Comparison of ENCODE assay signal across 2 cellular contexts in genomic region chr15:65304393-65305143, GRCh38.
TF ChIP-seq lines count a peak whose summit lies in the region.

RNU5B-1 (plus strand) TSS chr15:65304677.

TF ChIP-seq in HEK293T, 16 proteins besides CTCF, POLR2A, EP300 and RAD21 (continued from another document):
- TF ChIP-seq, protein P1, sequence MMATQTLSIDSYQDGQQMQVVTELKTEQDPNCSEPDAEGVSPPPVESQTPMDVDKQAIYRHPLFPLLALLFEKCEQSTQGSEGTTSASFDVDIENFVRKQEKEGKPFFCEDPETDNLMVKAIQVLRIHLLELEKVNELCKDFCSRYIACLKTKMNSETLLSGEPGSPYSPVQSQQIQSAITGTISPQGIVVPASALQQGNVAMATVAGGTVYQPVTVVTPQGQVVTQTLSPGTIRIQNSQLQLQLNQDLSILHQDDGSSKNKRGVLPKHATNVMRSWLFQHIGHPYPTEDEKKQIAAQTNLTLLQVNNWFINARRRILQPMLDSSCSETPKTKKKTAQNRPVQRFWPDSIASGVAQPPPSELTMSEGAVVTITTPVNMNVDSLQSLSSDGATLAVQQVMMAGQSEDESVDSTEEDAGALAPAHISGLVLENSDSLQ (IDR thresholded peaks at IDR 0.05), result peak; percentile 71
- TF ChIP-seq ZNF384 (IDR thresholded peaks at IDR 0.05) (peak; percentile 79), L3MBTL2 (conservative IDR thresholded peaks at IDR 0.05) (peak; percentile 81), LEF1 (IDR thresholded peaks at IDR 0.05; ENCODE audit: borderline replicate concordance) (peak; percentile 93), BHLHE40 (IDR thresholded peaks at IDR 0.05; ENCODE audit: borderline replicate concordance) (peak; percentile 76), FOXA1 (IDR thresholded peaks at IDR 0.05) (no peak), SP1 (IDR thresholded peaks at IDR 0.05) (no peak)

TF ChIP-seq in SK-N-SH, 30 proteins besides CTCF, POLR2A, EP300 and RAD21 (continued from another document):
- TF ChIP-seq, protein P2, sequence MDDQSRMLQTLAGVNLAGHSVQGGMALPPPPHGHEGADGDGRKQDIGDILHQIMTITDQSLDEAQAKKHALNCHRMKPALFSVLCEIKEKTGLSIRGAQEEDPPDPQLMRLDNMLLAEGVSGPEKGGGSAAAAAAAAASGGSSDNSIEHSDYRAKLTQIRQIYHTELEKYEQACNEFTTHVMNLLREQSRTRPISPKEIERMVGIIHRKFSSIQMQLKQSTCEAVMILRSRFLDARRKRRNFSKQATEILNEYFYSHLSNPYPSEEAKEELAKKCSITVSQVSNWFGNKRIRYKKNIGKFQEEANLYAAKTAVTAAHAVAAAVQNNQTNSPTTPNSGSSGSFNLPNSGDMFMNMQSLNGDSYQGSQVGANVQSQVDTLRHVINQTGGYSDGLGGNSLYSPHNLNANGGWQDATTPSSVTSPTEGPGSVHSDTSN (IDR thresholded peaks at IDR 0.05), result peak; percentile 76
- TF ChIP-seq SIN3A (IDR thresholded peaks at IDR 0.05; ENCODE audit: borderline replicate concordance, low read depth, low read length) (peak; percentile 100), MAX (IDR thresholded peaks at IDR 0.05; ENCODE audit: low read depth) (no peak), FOXM1 (IDR thresholded peaks at IDR 0.05; ENCODE audit: low read depth) (no peak; the same call in 1 of the 2 replicates), TAF1 (IDR thresholded peaks at IDR 0.05; ENCODE audit: borderline replicate concordance, low read depth, low read length) (peak; percentile 72), POLR2AphosphoS5 (IDR thresholded peaks at IDR 0.05; ENCODE audit: low read depth, low read length) (peak; percentile 100), FOSL2 (IDR thresholded peaks at IDR 0.05; ENCODE audit: borderline replicate concordance, low read depth) (peak; percentile 48; the same call in 1 of the 2 replicates), MEF2A (IDR thresholded peaks at IDR 0.05; ENCODE audit: borderline replicate concordance, low read depth) (peak; percentile 37; the same call in 1 of the 2 replicates), MXI1 (IDR thresholded peaks at IDR 0.05; ENCODE audit: low read depth, low read length) (0 out of 2 replicates have a peak, but pooled peaks have one; percentile 17), USF2 (IDR thresholded peaks at IDR 0.05; ENCODE audit: borderline replicate concordance, low read depth, low read length) (no peak), TEAD4 (IDR thresholded peaks at IDR 0.05; ENCODE audit: borderline replicate concordance, insufficient read depth) (peak; percentile 86; the same call in 1 of the 2 replicates), RCOR1 (IDR thresholded peaks at IDR 0.05; ENCODE audit: low read length) (peak; percentile 40; the same call in 1 of the 2 replicates), GABPA (IDR thresholded peaks at IDR 0.05; ENCODE audit: low read depth) (peak; percentile 25), NRF1 (IDR thresholded peaks at IDR 0.05; ENCODE audit: low read depth, low read length) (no peak), JUND (IDR thresholded peaks at IDR 0.05) (peak; percentile 89), GATA2 (CRISPR knock-in tag; IDR thresholded peaks at IDR 0.05) (no peak; the same call in 1 of the 2 replicates), RFX5 (IDR thresholded peaks at IDR 0.05; ENCODE audit: low read length) (no peak), YY1 (IDR thresholded peaks at IDR 0.05; ENCODE audit: low read depth) (peak; percentile 57; the same call in 1 of the 2 replicates), FOXJ3 (CRISPR knock-in tag; IDR thresholded peaks at IDR 0.05) (no peak), SMC3 (IDR thresholded peaks at IDR 0.05; ENCODE audit: low read depth, low read length) (peak; percentile 29; the same call in 1 of the 2 replicates), NFIC (IDR thresholded peaks at IDR 0.05; ENCODE audit: borderline replicate concordance) (peak; percentile 60), USF1 (IDR thresholded peaks at IDR 0.05; ENCODE audit: borderline replicate concordance, low read depth) (no peak), TCF12 (IDR thresholded peaks at IDR 0.05) (peak; percentile 66), EZH2phosphoT487 (IDR thresholded peaks at IDR 0.05; ENCODE audit: borderline replicate concordance, low read depth) (no peak), RXRA (IDR thresholded peaks at IDR 0.05; ENCODE audit: borderline replicate concordance, low read depth) (peak; percentile 53; the same call in 1 of the 2 replicates), ELF1 (IDR thresholded peaks at IDR 0.05) (peak; percentile 49), CHD2 (IDR thresholded peaks at IDR 0.05; ENCODE audit: low read length, partially characterized antibody) (peak; percentile 82)
- TF ChIP-seq, protein P3, sequence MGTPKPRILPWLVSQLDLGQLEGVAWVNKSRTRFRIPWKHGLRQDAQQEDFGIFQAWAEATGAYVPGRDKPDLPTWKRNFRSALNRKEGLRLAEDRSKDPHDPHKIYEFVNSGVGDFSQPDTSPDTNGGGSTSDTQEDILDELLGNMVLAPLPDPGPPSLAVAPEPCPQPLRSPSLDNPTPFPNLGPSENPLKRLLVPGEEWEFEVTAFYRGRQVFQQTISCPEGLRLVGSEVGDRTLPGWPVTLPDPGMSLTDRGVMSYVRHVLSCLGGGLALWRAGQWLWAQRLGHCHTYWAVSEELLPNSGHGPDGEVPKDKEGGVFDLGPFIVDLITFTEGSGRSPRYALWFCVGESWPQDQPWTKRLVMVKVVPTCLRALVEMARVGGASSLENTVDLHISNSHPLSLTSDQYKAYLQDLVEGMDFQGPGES (IDR thresholded peaks at IDR 0.05; ENCODE audit: low read depth, low read length), result no peak
- TF ChIP-seq, protein P4, sequence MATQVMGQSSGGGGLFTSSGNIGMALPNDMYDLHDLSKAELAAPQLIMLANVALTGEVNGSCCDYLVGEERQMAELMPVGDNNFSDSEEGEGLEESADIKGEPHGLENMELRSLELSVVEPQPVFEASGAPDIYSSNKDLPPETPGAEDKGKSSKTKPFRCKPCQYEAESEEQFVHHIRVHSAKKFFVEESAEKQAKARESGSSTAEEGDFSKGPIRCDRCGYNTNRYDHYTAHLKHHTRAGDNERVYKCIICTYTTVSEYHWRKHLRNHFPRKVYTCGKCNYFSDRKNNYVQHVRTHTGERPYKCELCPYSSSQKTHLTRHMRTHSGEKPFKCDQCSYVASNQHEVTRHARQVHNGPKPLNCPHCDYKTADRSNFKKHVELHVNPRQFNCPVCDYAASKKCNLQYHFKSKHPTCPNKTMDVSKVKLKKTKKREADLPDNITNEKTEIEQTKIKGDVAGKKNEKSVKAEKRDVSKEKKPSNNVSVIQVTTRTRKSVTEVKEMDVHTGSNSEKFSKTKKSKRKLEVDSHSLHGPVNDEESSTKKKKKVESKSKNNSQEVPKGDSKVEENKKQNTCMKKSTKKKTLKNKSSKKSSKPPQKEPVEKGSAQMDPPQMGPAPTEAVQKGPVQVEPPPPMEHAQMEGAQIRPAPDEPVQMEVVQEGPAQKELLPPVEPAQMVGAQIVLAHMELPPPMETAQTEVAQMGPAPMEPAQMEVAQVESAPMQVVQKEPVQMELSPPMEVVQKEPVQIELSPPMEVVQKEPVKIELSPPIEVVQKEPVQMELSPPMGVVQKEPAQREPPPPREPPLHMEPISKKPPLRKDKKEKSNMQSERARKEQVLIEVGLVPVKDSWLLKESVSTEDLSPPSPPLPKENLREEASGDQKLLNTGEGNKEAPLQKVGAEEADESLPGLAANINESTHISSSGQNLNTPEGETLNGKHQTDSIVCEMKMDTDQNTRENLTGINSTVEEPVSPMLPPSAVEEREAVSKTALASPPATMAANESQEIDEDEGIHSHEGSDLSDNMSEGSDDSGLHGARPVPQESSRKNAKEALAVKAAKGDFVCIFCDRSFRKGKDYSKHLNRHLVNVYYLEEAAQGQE (IDR thresholded peaks at IDR 0.05; ENCODE audit: low read depth, low read length), result 0 out of 2 replicates have a peak, but pooled peaks have one; percentile 6
TF ChIP-seq in SK-N-SH: peak in this region for 20.
